In genomic region chr15:60408438-60409105, GRCh38 we compare ENCODE assay signal across 8 cellular contexts. TPM values are rescaled to one million over a fixed set of nuclear protein-coding genes. Genes with fewer than 3 reads are reported as not detected.
DNase-seq lines count a peak whose midpoint lies in the region; ATAC-seq lines count a peak whose summit lies in the region.

No MANE protein-coding gene starts in this region.

- peak overlapping the region; percentile 10 for H3K4me3 Mint-ChIP-seq in T-helper 17 cell

- H3K36me3 Mint-ChIP-seq in T-helper 17 cell (ENCODE audit: low read depth) = no peaks in the 10 kb centered on the region

- H3K27me3 Mint-ChIP-seq in T-helper 17 cell = no peaks in the 10 kb centered on the region

- peaks cover 9% of the 10 kb centered on the region for H3K4me1 Mint-ChIP-seq in T-helper 17 cell

- no peaks in the 10 kb centered on the region for H3K9me3 ChIP-seq in T-helper 17 cell (ENCODE audit: control insufficient read depth, low read length, poor library complexity, severe bottlenecking)

- DNase-seq in DMS53 (lab: John Stamatoyannopoulos, UW) = peak; percentile 59
- no peak for DNase-seq in T-helper 17 cell
- no peak for DNase-seq in left lobe of liver (ENCODE audit: low spot score)
- DNase-seq in NCI-H1105 treated with DMSO at 0.1 percent for 48 hours (lab: John Stamatoyannopoulos, UW) = no peak
- no peak for DNase-seq in activated effector memory CD4-positive, alpha-beta T cell treated with anti-CD3 and anti-CD28 coated beads, Interleukin-2, amount 50 U/mL, for 16 hours

- H3K27ac Mint-ChIP-seq in T-helper 17 cell = peak overlapping the region; percentile 29

- ATAC-seq in HG03139 (IDR thresholded peaks at IDR 0.05; ENCODE audit: unreplicated experiment) (peak; percentile 80), T-helper 17 cell (peak; percentile 79), left lobe of liver (peak; percentile 34), GM21390 (IDR thresholded peaks at IDR 0.05; ENCODE audit: unreplicated experiment) (no peak), GM21529 (IDR thresholded peaks at IDR 0.05; ENCODE audit: unreplicated experiment) (no peak)

RNA-seq across cellular contexts. Expression of gene ANXA2, which starts 10.8 kb away (rescaled TPM):
- total RNA-seq in T-helper 17 cell (100 to 1,000 TPM; 186 to 190 TPM), left lobe of liver (61.3 TPM)

Comparison
In these comparisons a context has a peak if more than half of its experiments do, and no peak if none do; other contexts are left out.
1. ATAC-seq: peak in HG03139 (single experiment), T-helper 17 cell (single experiment) and left lobe of liver (single experiment); none in GM21390 (single experiment) and GM21529 (single experiment).